26 cellular contexts compared by ENCODE assay signal in the genomic region with DNA sequence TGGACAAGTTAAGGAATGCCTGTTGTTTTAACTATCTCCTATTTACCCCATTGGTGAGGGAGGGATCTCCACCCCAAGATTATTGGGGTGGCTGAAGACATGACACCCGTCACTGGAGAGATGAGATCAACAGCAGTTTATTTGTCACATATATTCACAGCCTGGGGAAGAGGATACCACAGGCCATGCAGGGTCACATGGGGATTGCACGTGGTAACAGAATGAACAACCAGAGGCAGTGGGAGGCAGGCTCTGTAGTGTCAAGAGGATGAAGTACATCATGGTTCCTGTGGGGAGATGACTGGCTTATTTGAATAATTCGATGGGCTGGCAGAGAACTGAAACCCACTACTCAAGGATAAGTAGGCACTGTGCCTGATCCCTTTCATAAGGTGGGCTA. TPM values are rescaled to one million over a fixed set of nuclear protein-coding genes. Genes with fewer than 3 reads are reported as not detected.
A peak's percentile ranks its signal among the peaks of the same experiment; 100 is the strongest.
DNase-seq lines count a peak whose midpoint lies in the region; ATAC-seq, FAIRE-seq and TF ChIP-seq lines count a peak whose summit lies in the region.
"Had no signal": no experiment of that assay in that cellular context is flagged by ENCODE, and none has a peak within 500 bp of the region (broad histone marks: within the 10 kb centered on the region; RNA-seq: fewer than 3 reads in every experiment).

No MANE protein-coding gene starts in this region.

- H3K9me2 ChIP-seq in Karpas-422 (replicated peaks; ENCODE audit: insufficient read depth, low read length): no peaks in the 10 kb centered on the region

- H3K27me3 ChIP-seq in bronchial epithelial cell (ENCODE audit: control insufficient read depth, insufficient read depth, low read length) (no peaks in the 10 kb centered on the region), Karpas-422 (ENCODE audit: low read length) (no peaks in the 10 kb centered on the region), Peyer's patch (no peaks in the 10 kb centered on the region)

- peak; percentile 70 for FAIRE-seq in bronchial epithelial cell (lab: Jason Lieb, UNC)
- FAIRE-seq: A549, GM12891, GM18507 had no signal

- H3K4me3 Mint-ChIP-seq in activated naive CD8-positive, alpha-beta T cell treated with anti-CD3 and anti-CD28 coated beads, Interleukin-2, amount 50 U/mL, for 24 hours: no peak overlapping the region
- no peak overlapping the region for H3K4me3 Mint-ChIP-seq in activated naive CD8-positive, alpha-beta T cell treated with anti-CD3 and anti-CD28 coated beads for 36 hours
- H3K4me3 Mint-ChIP-seq in stimulated activated memory B cell treated with anti-CD40 and anti-IgM and Interleukin-4, amounts not matched to agents 10 μg/mL and 1 μg/mL and 100 μg/mL, for 72 hours: no peak overlapping the region
- H3K4me3 Mint-ChIP-seq: CD4-positive, alpha-beta memory T cell; GM23338; H9 had no signal

- H3K4me1 ChIP-seq in Karpas-422 (ENCODE audit: low read length): peaks cover 6% of the 10 kb centered on the region
- no peaks in the 10 kb centered on the region for H3K4me1 ChIP-seq in Peyer's patch
- H3K4me1 ChIP-seq: A549, BE2C had no signal

- TF ChIP-seq CTCF in bronchial epithelial cell (IDR thresholded peaks at IDR 0.05; ENCODE audit: insufficient read depth, low read length, severe bottlenecking): no peak
- no peak for TF ChIP-seq CTCF in Peyer's patch (IDR thresholded peaks at IDR 0.05)

- H3K9me3 ChIP-seq in Karpas-422 (ENCODE audit: low read length) (no peaks in the 10 kb centered on the region), Peyer's patch (no peaks in the 10 kb centered on the region)
- H3K9me3 ChIP-seq: A549, BE2C had no signal

- H3K36me3 Mint-ChIP-seq in activated naive CD8-positive, alpha-beta T cell treated with anti-CD3 and anti-CD28 coated beads, Interleukin-2, amount 50 U/mL, for 24 hours (ENCODE audit: low read depth): no peaks in the 10 kb centered on the region
- H3K36me3 Mint-ChIP-seq in activated naive CD8-positive, alpha-beta T cell treated with anti-CD3 and anti-CD28 coated beads for 36 hours: no peaks in the 10 kb centered on the region
- H3K36me3 Mint-ChIP-seq in stimulated activated memory B cell treated with anti-CD40 and anti-IgM and Interleukin-4, amounts not matched to agents 10 μg/mL and 1 μg/mL and 100 μg/mL, for 72 hours: no peaks in the 10 kb centered on the region
- H3K36me3 Mint-ChIP-seq: CD4-positive, alpha-beta memory T cell had no signal

- H3K4me1 Mint-ChIP-seq in activated naive CD8-positive, alpha-beta T cell treated with anti-CD3 and anti-CD28 coated beads, Interleukin-2, amount 50 U/mL, for 24 hours: no peaks in the 10 kb centered on the region
- H3K4me1 Mint-ChIP-seq in activated naive CD8-positive, alpha-beta T cell treated with anti-CD3 and anti-CD28 coated beads for 36 hours: no peaks in the 10 kb centered on the region
- H3K4me1 Mint-ChIP-seq in stimulated activated memory B cell treated with anti-CD40 and anti-IgM and Interleukin-4, amounts not matched to agents 10 μg/mL and 1 μg/mL and 100 μg/mL, for 72 hours: no peaks in the 10 kb centered on the region
- H3K4me1 Mint-ChIP-seq: CD4-positive, alpha-beta memory T cell had no signal

- H3K27me3 Mint-ChIP-seq in activated naive CD8-positive, alpha-beta T cell treated with anti-CD3 and anti-CD28 coated beads, Interleukin-2, amount 50 U/mL, for 24 hours: peaks cover 7% of the 10 kb centered on the region
- peaks cover 10% of the 10 kb centered on the region for H3K27me3 Mint-ChIP-seq in activated naive CD8-positive, alpha-beta T cell treated with anti-CD3 and anti-CD28 coated beads for 36 hours
- peaks cover 17% of the 10 kb centered on the region for H3K27me3 Mint-ChIP-seq in stimulated activated memory B cell treated with anti-CD40 and anti-IgM and Interleukin-4, amounts not matched to agents 10 μg/mL and 1 μg/mL and 100 μg/mL, for 72 hours

- no peak overlapping the region for H3K4me2 ChIP-seq in Karpas-422 (ENCODE audit: low read depth, low read length, poor library complexity, severe bottlenecking)
- H3K4me2 ChIP-seq: A549, GM23338 had no signal

- H3K27ac Mint-ChIP-seq in activated naive CD8-positive, alpha-beta T cell treated with anti-CD3 and anti-CD28 coated beads, Interleukin-2, amount 50 U/mL, for 24 hours: no peak overlapping the region
- H3K27ac Mint-ChIP-seq in activated naive CD8-positive, alpha-beta T cell treated with anti-CD3 and anti-CD28 coated beads for 36 hours: no peak overlapping the region
- H3K27ac Mint-ChIP-seq in stimulated activated memory B cell treated with anti-CD40 and anti-IgM and Interleukin-4, amounts not matched to agents 10 μg/mL and 1 μg/mL and 100 μg/mL, for 72 hours: no peak overlapping the region
- H3K27ac Mint-ChIP-seq: CD4-positive, alpha-beta memory T cell; GM23338; H9 had no signal

- H3K27ac ChIP-seq in Karpas-422 (ENCODE audit: low read length) (no peak overlapping the region), Peyer's patch (no peak overlapping the region)
- H3K27ac ChIP-seq: A549 had no signal

- peaks cover 4% of the 10 kb centered on the region for H3K9me3 Mint-ChIP-seq in activated naive CD8-positive, alpha-beta T cell treated with anti-CD3 and anti-CD28 coated beads, Interleukin-2, amount 50 U/mL, for 24 hours
- no peaks in the 10 kb centered on the region for H3K9me3 Mint-ChIP-seq in activated naive CD8-positive, alpha-beta T cell treated with anti-CD3 and anti-CD28 coated beads for 36 hours
- H3K9me3 Mint-ChIP-seq in stimulated activated memory B cell treated with anti-CD40 and anti-IgM and Interleukin-4, amounts not matched to agents 10 μg/mL and 1 μg/mL and 100 μg/mL, for 72 hours: no peaks in the 10 kb centered on the region
- H3K9me3 Mint-ChIP-seq: GM23338, H9 had no signal

- no peak for DNase-seq in activated naive CD8-positive, alpha-beta T cell treated with anti-CD3 and anti-CD28 coated beads, Interleukin-2, amount 50 U/mL, for 24 hours
- DNase-seq in activated naive CD8-positive, alpha-beta T cell treated with anti-CD3 and anti-CD28 coated beads for 36 hours: no peak
- DNase-seq in bronchial epithelial cell (ENCODE audit: low read depth): no peak
- DNase-seq in Karpas-422: no peak
- no peak for DNase-seq in Peyer's patch
- DNase-seq: 8988T; ACHN; AML-193; BE2C; C1 segment of cervical spinal cord; Calu3; CD4-positive, alpha-beta memory T cell; COR-L47; DMS53; DMS79 treated with DMSO at 0.1 percent for 48 hours; GF-D8; H9 had no signal

- H4K20me1 ChIP-seq in Karpas-422 (ENCODE audit: insufficient read depth, low read depth, low read length): no peaks in the 10 kb centered on the region

- H3K9ac ChIP-seq in Karpas-422 (ENCODE audit: low read length): no peak overlapping the region

- no peak for TF ChIP-seq POLR2A in Peyer's patch (IDR thresholded peaks at IDR 0.05)

- peak; percentile 40 for ATAC-seq in activated naive CD8-positive, alpha-beta T cell treated with anti-CD3 and anti-CD28 coated beads, Interleukin-2, amount 50 U/mL, for 24 hours
- peak; percentile 62 for ATAC-seq in HG02610 (IDR thresholded peaks at IDR 0.05; ENCODE audit: unreplicated experiment)
- peak; percentile 48 for ATAC-seq in stimulated activated memory B cell treated with anti-CD40 and anti-IgM and Interleukin-4, amounts not matched to agents 10 μg/mL and 1 μg/mL and 100 μg/mL, for 72 hours
- ATAC-seq: A549, GM23338, HCT116 had no signal

- no peaks in the 10 kb centered on the region for H3K36me3 ChIP-seq in bronchial epithelial cell (ENCODE audit: control insufficient read depth, insufficient read depth, low read length)
- no peaks in the 10 kb centered on the region for H3K36me3 ChIP-seq in Karpas-422 (ENCODE audit: insufficient read depth, low read length)
- H3K36me3 ChIP-seq in Peyer's patch: no peaks in the 10 kb centered on the region
- H3K36me3 ChIP-seq: BE2C had no signal

- no peak overlapping the region for H2AFZ ChIP-seq in Karpas-422 (ENCODE audit: low read length)
- H2AFZ ChIP-seq: GM23338 had no signal

- H3K4me3 ChIP-seq in bronchial epithelial cell (ENCODE audit: low read depth, low read length) (no peak overlapping the region), Karpas-422 (ENCODE audit: low read length) (no peak overlapping the region), Peyer's patch (no peak overlapping the region)
- H3K4me3 ChIP-seq: A549, GM23338 had no signal

- no peaks in the 10 kb centered on the region for H3K79me2 ChIP-seq in Karpas-422 (ENCODE audit: low read length)

RNA-seq across cellular contexts. Expression of a gene that starts 18.6 kb away (rescaled TPM):
- not detected for total RNA-seq in activated naive CD8-positive, alpha-beta T cell treated with anti-CD3 and anti-CD28 coated beads for 36 hours
- total RNA-seq in bronchial epithelial cell (not detected in 2 replicates), Peyer's patch (not detected)
- total RNA-seq in Karpas-422 (2014; rRNA removed; shearing (Covaris generic); ENCODE audit: low replicate concordance): not detected in 2 replicates
- total RNA-seq: Calu3; CD4-positive, alpha-beta memory T cell; Daoy; H4 had no signal
